ENCODE assay signal across 9 cellular contexts in genomic region chr1:164787834-164788231, GRCh38.
DNase-seq lines count a peak whose midpoint lies in the region; TF ChIP-seq lines count a peak whose summit lies in the region.
"Had no signal": no experiment of that assay in that cellular context is flagged by ENCODE, and none has a peak within 500 bp of the region (broad histone marks: within the 10 kb centered on the region; RNA-seq: fewer than 3 reads in every experiment).

No MANE protein-coding gene starts in this region.

- peak overlapping the region; percentile 21 to 29 for H3K9ac ChIP-seq in stomach smooth muscle (ENCODE audit: low read length in 2 of 2)

- H3K27ac ChIP-seq in esophagus squamous epithelium (peak overlapping the region; percentile 74 to 85 (median 82)), stomach smooth muscle (ENCODE audit: low read length) (peak overlapping the region; percentile 69)
- H3K27ac ChIP-seq: upper lobe of left lung had no signal

- no peak for TF ChIP-seq POLR2A in esophagus squamous epithelium (IDR thresholded peaks at IDR 0.05)

- H3K4me3 ChIP-seq in esophagus squamous epithelium: peak overlapping the region in 3 of 4 donors; percentile 5 to 38 (median 16)
- H3K4me3 ChIP-seq in stomach smooth muscle (ENCODE audit: low read length in 2 of 2): peak overlapping the region; percentile 28 to 58
- H3K4me3 ChIP-seq: upper lobe of left lung had no signal

- intact Hi-C loops in esophagus squamous epithelium (cut with DNase I): loop anchor here (10.0 kb wide), 2 partner anchors 173 to 223 kb away; no protein-coding TSS in a partner anchor

- no peaks in the 10 kb centered on the region for H3K9me3 ChIP-seq in esophagus squamous epithelium
- no peaks in the 10 kb centered on the region for H3K9me3 ChIP-seq in stomach smooth muscle (ENCODE audit: control insufficient read depth in 2 of 2, low read length in 2 of 2)
- H3K9me3 ChIP-seq: upper lobe of left lung had no signal

- DNase-seq in NCI-H1417 (lab: John Stamatoyannopoulos, UW) (peak; percentile 82 to 94 (median 94)), NCI-H82 treated with DMSO at 0.1 percent for 48 hours (lab: John Stamatoyannopoulos, UW; ENCODE audit: unreplicated experiment) (peak; percentile 57), esophagus squamous epithelium (lab: John Stamatoyannopoulos, UW) (no peak), OCI-M1 (lab: John Stamatoyannopoulos, UW) (no peak), SIG-M5 (lab: John Stamatoyannopoulos, UW) (no peak)
- no peak for DNase-seq in activated CD4-positive, alpha-beta T cell treated with anti-CD3 and anti-CD28 coated beads, Interleukin-2, amount 50 U/mL, for 48 hours
- DNase-seq in NK-92 treated with Interleukin-12 subunit alpha and Interleukin-12 subunit beta, amount 100 ng/mL, for 24 hours (lab: John Stamatoyannopoulos, UW): no peak

- no peaks in the 10 kb centered on the region for H3K27me3 ChIP-seq in esophagus squamous epithelium
- no peaks in the 10 kb centered on the region for H3K27me3 ChIP-seq in stomach smooth muscle (ENCODE audit: control insufficient read depth in 1 of 2, insufficient read depth in 2 of 2, low read length in 2 of 2)
- H3K27me3 ChIP-seq: upper lobe of left lung had no signal

- H3K36me3 ChIP-seq in esophagus squamous epithelium (peaks cover 0 to 6% (median 0%) of the 10 kb centered on the region in 3 donors), stomach smooth muscle (ENCODE audit: control insufficient read depth in 2 of 2, insufficient read depth in 2 of 2, low read length in 2 of 2) (peaks cover 2% of the 10 kb centered on the region in 2 donors)

- H3K4me1 ChIP-seq in esophagus squamous epithelium: peaks cover 41 to 83% (median 59%) of the 10 kb centered on the region in 3 donors
- peaks cover 67% of the 10 kb centered on the region for H3K4me1 ChIP-seq in stomach smooth muscle (ENCODE audit: control insufficient read depth, insufficient read depth, low read length)

- WGBS in esophagus squamous epithelium, 2 donors: 35 to 41% methylated on average over 7 to 8 of the region's 8 CpGs

- TF ChIP-seq CTCF in esophagus squamous epithelium (IDR thresholded peaks at IDR 0.05): no peak

Comparison
In these comparisons a context has a peak if more than half of its experiments do, and no peak if none do; other contexts are left out.
1. DNase-seq: peak in NCI-H1417 (3 of 3) and NCI-H82 treated with DMSO at 0.1 percent for 48 hours (single experiment); none in esophagus squamous epithelium (single experiment), OCI-M1 (single experiment), activated CD4-positive, alpha-beta T cell treated with anti-CD3 and anti-CD28 coated beads, Interleukin-2, amount 50 U/mL, for 48 hours (0 of 2), SIG-M5 (single experiment) and NK-92 treated with Interleukin-12 subunit alpha and Interleukin-12 subunit beta, amount 100 ng/mL, for 24 hours (single experiment).